ENCODE assay signal across 18 cellular contexts in the genomic region with DNA sequence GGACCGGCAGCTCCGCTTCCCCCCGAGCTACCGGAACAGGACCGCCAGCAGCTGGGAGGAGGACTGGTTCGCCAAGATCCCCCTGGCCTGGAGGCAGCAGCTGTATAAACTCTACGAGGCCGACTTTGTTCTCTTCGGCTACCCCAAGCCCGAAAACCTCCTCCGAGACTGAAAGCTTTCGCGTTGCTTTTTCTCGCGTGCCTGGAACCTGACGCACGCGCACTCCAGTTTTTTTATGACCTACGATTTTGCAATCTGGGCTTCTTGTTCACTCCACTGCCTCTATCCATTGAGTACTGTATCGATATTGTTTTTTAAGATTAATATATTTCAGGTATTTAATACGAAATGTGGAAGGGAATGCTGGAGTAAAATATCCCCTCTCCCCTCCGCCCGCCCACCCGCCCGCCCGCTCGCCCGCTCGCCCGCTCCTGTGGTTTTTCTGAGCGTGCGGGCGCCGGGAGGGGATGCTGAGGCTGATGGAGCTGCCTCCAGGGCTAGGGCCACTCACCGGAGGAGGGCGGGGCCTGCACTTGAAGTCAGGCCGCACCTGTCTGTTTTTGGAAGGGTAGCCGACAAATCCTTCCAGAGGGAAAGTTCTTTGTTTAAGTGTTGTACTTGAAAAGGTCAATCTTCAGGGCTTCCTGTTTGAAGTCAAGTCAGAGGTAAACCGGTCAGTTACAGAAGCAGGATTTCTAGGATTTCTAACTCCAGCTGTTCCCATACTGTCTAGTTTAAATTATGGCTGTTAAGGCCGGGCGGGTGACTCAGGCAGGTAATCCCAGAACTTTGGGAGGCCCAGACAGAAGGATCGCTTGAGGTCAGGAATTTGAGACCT. TPM values are rescaled to one million over a fixed set of nuclear protein-coding genes. Genes with fewer than 3 reads are reported as not detected.
DNase-seq lines count a peak whose midpoint lies in the region; ATAC-seq and TF ChIP-seq lines count a peak whose summit lies in the region.
"Had no signal": no experiment of that assay in that cellular context is flagged by ENCODE, and none has a peak within 500 bp of the region (broad histone marks: within the 10 kb centered on the region; RNA-seq: fewer than 3 reads in every experiment).

No MANE protein-coding gene starts in this region.

- DNase-seq in H7 = peak; percentile 39
- DNase-seq in NCI-H510A treated with DMSO at 0.1 percent for 48 hours (lab: John Stamatoyannopoulos, UW) = peak; percentile 96
- peak; percentile 86 for DNase-seq in lower lobe of right lung
- peak; percentile 89 to 92 for DNase-seq in trophoblast cell
- DNase-seq in activated CD4-positive, alpha-beta T cell treated with anti-CD3 and anti-CD28 coated beads, Interleukin-2, amount 10 ng/mL, durations not matched to agents 7 days and 5 days = no peak
- DNase-seq in spleen = no peak
- DNase-seq in D341Med (ENCODE audit: low spot score) = no peak
- DNase-seq: CD4-positive, alpha-beta memory T cell; DMS79 treated with DMSO at 0.1 percent for 48 hours; GF-D8; HCEC 1CT; IMR-90 had no signal

- H3K27ac Mint-ChIP-seq in activated CD4-positive, alpha-beta T cell treated with anti-CD3 and anti-CD28 coated beads, Interleukin-2, amount 10 ng/mL, durations not matched to agents 7 days and 5 days = no peak overlapping the region
- H3K27ac Mint-ChIP-seq: CD4-positive, alpha-beta memory T cell had no signal

- POLR2A ChIA-PET in activated CD4-positive, alpha-beta T cell treated with anti-CD3 and anti-CD28 coated beads, Interleukin-2, amount 10 ng/mL, durations not matched to agents 7 days and 5 days (lab: Charles Lee) = no interaction called here

- peaks cover 8% of the 10 kb centered on the region for H3K9me3 Mint-ChIP-seq in activated CD4-positive, alpha-beta T cell treated with anti-CD3 and anti-CD28 coated beads, Interleukin-2, amount 10 ng/mL, durations not matched to agents 7 days and 5 days

- no peak overlapping the region for H2AFZ ChIP-seq in trophoblast cell (ENCODE audit: insufficient read depth, low read length, poor library complexity)

- no peak for TF ChIP-seq CTCF in lower lobe of right lung (IDR thresholded peaks at IDR 0.05)
- no peak for TF ChIP-seq CTCF in spleen (IDR thresholded peaks at IDR 0.05 in 8 of 11, conservative IDR thresholded peaks at IDR 0.05 in 3 of 11)

- peak; percentile 80 to 87 for ATAC-seq in lower lobe of right lung
- no peak for ATAC-seq in HG03565 (IDR thresholded peaks at IDR 0.05; ENCODE audit: unreplicated experiment)
- ATAC-seq: A549, K562 had no signal

- H3K36me3 ChIP-seq in H7 (replicated peaks; ENCODE audit: control insufficient read depth, insufficient read depth, low read length) (peaks cover 3% of the 10 kb centered on the region), lower lobe of right lung (peaks cover 52% of the 10 kb centered on the region), trophoblast cell (ENCODE audit: control insufficient read depth in 1 of 2, insufficient read depth in 2 of 2, low read length in 2 of 2) (peaks cover 17 to 18% of the 10 kb centered on the region in 2 experiments), spleen (peaks cover 0 to 80% (median 43%) of the 10 kb centered on the region in 6 donors)

- no peak overlapping the region for H3K4me3 Mint-ChIP-seq in activated CD4-positive, alpha-beta T cell treated with anti-CD3 and anti-CD28 coated beads, Interleukin-2, amount 10 ng/mL, durations not matched to agents 7 days and 5 days
- H3K4me3 Mint-ChIP-seq: CD14-positive monocyte; CD4-positive, alpha-beta memory T cell had no signal

- H4K91ac ChIP-seq in trophoblast cell (ENCODE audit: low read depth, low read length) = peak overlapping the region; percentile 10

- intact Hi-C loops in lower lobe of right lung (cut with DNase I) (no loop called here), spleen (cut with DNase I; ENCODE audit: low total_unique reads) (no loop called here)

- 100% methylated on average over 1 of the region's 42 CpGs for whole genome bisulfite sequencing in trophoblast cell (ENCODE audit: extremely low coverage, insufficient coverage, insufficient read length)
- WGBS in spleen, 5 donors = 94 to 96% (median 94%) methylated on average over 38 to 42 of the region's 42 CpGs

- no peak overlapping the region for H3K27ac ChIP-seq in lower lobe of right lung
- no peak overlapping the region for H3K27ac ChIP-seq in trophoblast cell (ENCODE audit: low read depth, low read length)
- no peak overlapping the region for H3K27ac ChIP-seq in spleen
- H3K27ac ChIP-seq: A549, BLaER1 had no signal

- no peaks in the 10 kb centered on the region for H3K79me2 ChIP-seq in trophoblast cell (ENCODE audit: control insufficient read depth, insufficient read depth, low read length, poor library complexity)

- no peak overlapping the region for H2BK12ac ChIP-seq in trophoblast cell (ENCODE audit: low read length)

- H3K4me1 ChIP-seq in lower lobe of right lung (peaks cover 32% of the 10 kb centered on the region), trophoblast cell (ENCODE audit: control insufficient read depth in 1 of 2, insufficient read depth in 2 of 2, low read length in 2 of 2) (peaks cover 5 to 8% of the 10 kb centered on the region in 2 experiments), spleen (peaks cover 0 to 25% (median 8%) of the 10 kb centered on the region in 6 donors)
- H3K4me1 ChIP-seq: A549 had no signal

- H3K4me2 ChIP-seq in trophoblast cell (ENCODE audit: low read length) = no peak overlapping the region
- H3K4me2 ChIP-seq: A549, BLaER1 had no signal

- no peaks in the 10 kb centered on the region for H3K27me3 Mint-ChIP-seq in activated CD4-positive, alpha-beta T cell treated with anti-CD3 and anti-CD28 coated beads, Interleukin-2, amount 10 ng/mL, durations not matched to agents 7 days and 5 days
- H3K27me3 Mint-ChIP-seq: CD4-positive, alpha-beta memory T cell had no signal

- CTCF ChIA-PET in activated CD4-positive, alpha-beta T cell treated with anti-CD3 and anti-CD28 coated beads, Interleukin-2, amount 10 ng/mL, durations not matched to agents 7 days and 5 days (lab: Charles Lee) = interaction anchor here (1.2 to 1.5 kb wide), 3 partner anchors 14 to 35 kb away, joined by 3 read pairs; no protein-coding TSS in a partner anchor

- H3K14ac ChIP-seq in trophoblast cell (ENCODE audit: low read length) = no peak overlapping the region

- peaks cover 2% of the 10 kb centered on the region for H3K79me1 ChIP-seq in trophoblast cell (ENCODE audit: low read length)

- no peak for TF ChIP-seq POLR2A in spleen (IDR thresholded peaks at IDR 0.05)

- H3K27me3 ChIP-seq in H7 (ENCODE audit: control insufficient read depth, insufficient read depth, low read length) (no peaks in the 10 kb centered on the region), lower lobe of right lung (ENCODE audit: low read depth) (no peaks in the 10 kb centered on the region), trophoblast cell (ENCODE audit: insufficient read depth, low read length) (no peaks in the 10 kb centered on the region), spleen (replicated peaks in 1 of 7) (no peaks in the 10 kb centered on the region)
- H3K27me3 ChIP-seq: BLaER1 had no signal

- H3K36me3 Mint-ChIP-seq in activated CD4-positive, alpha-beta T cell treated with anti-CD3 and anti-CD28 coated beads, Interleukin-2, amount 10 ng/mL, durations not matched to agents 7 days and 5 days (ENCODE audit: low read depth) = peaks cover 55% of the 10 kb centered on the region

- H4K8ac ChIP-seq in trophoblast cell (ENCODE audit: low read depth, low read length) = no peak overlapping the region

- H3K4me1 Mint-ChIP-seq in activated CD4-positive, alpha-beta T cell treated with anti-CD3 and anti-CD28 coated beads, Interleukin-2, amount 10 ng/mL, durations not matched to agents 7 days and 5 days = peaks cover 12% of the 10 kb centered on the region

- H2BK120ac ChIP-seq in trophoblast cell (ENCODE audit: insufficient read depth, low read length, poor library complexity) = no peak overlapping the region

- no peak overlapping the region for H3K18ac ChIP-seq in trophoblast cell (ENCODE audit: low read length)

- no peak overlapping the region for H3K23ac ChIP-seq in trophoblast cell (ENCODE audit: low read length)

- H4K12ac ChIP-seq in trophoblast cell (ENCODE audit: low read depth, low read length) = no peak overlapping the region

- H2BK5ac ChIP-seq in trophoblast cell (ENCODE audit: low read depth, low read length, poor library complexity) = no peak overlapping the region

- H3K9me3 ChIP-seq in lower lobe of right lung (peaks cover 5% of the 10 kb centered on the region), trophoblast cell (ENCODE audit: insufficient read depth, low read depth, low read length) (peaks cover 8% of the 10 kb centered on the region), spleen (peaks cover 0 to 20% (median 12%) of the 10 kb centered on the region in 8 donors)

- H3K4me3 ChIP-seq in H7 (ENCODE audit: insufficient read depth, low read depth, low read length) = no peak overlapping the region
- no peak overlapping the region for H3K4me3 ChIP-seq in lower lobe of right lung
- peak overlapping the region; percentile 12 for H3K4me3 ChIP-seq in trophoblast cell (ENCODE audit: low read depth, low read length)
- H3K4me3 ChIP-seq in spleen = no peak overlapping the region
- H3K4me3 ChIP-seq: A549, BLaER1, K562 had no signal

- no peak overlapping the region for H3K4ac ChIP-seq in trophoblast cell (ENCODE audit: low read depth, low read length)

- no peak overlapping the region for H2AK5ac ChIP-seq in trophoblast cell (ENCODE audit: low read length)

- no peak overlapping the region for H3K9ac ChIP-seq in trophoblast cell (ENCODE audit: low read length)
- H3K9ac ChIP-seq: BLaER1 had no signal

RNA-seq across cellular contexts. Expression of a gene that starts 30.5 kb away (rescaled TPM):
- 10.3 and 11.4 TPM in 2 replicates for total RNA-seq in H7 (2014; rRNA removed; shearing (Covaris generic))
- 29.2 TPM for total RNA-seq in lower lobe of right lung
- 18.9 and 19.3 TPM in 2 replicates for polyA plus RNA-seq in trophoblast cell (2013)
- 10 to 100 TPM; 40.7 to 44.8 TPM for total RNA-seq in activated CD4-positive, alpha-beta T cell treated with anti-CD3 and anti-CD28 coated beads, Interleukin-2, amount 10 ng/mL, durations not matched to agents 7 days and 5 days
- total RNA-seq in spleen = 10 to 100 TPM; 28.2 to 51.4 (median 33.2) TPM
- polyA plus RNA-seq in spleen = 10 to 100 TPM in 2 of 3 donors, 1 to 10 TPM in 1; 7.7 to 14.4 (median 11.7) TPM

RNA-seq across cellular contexts. Expression of a gene that starts 42.3 kb away (rescaled TPM):
- not detected in 2 replicates for total RNA-seq in H7 (2014; rRNA removed; shearing (Covaris generic))
- not detected for total RNA-seq in lower lobe of right lung
- polyA plus RNA-seq in trophoblast cell (2013) = not detected in 2 replicates
- not detected for total RNA-seq in activated CD4-positive, alpha-beta T cell treated with anti-CD3 and anti-CD28 coated beads, Interleukin-2, amount 10 ng/mL, durations not matched to agents 7 days and 5 days
- total RNA-seq in spleen = not detected
- not detected for polyA plus RNA-seq in spleen
- total RNA-seq: CD4-positive, alpha-beta memory T cell; H4; IMR-90; K562 had no signal
- polyA plus RNA-seq: A549; CD14-positive monocyte; CD4-positive, alpha-beta memory T cell; IMR-90; K562 had no signal

Comparison
In these comparisons a context has a peak if more than half of its experiments do, and no peak if none do; other contexts are left out.
1. DNase-seq: peak in H7 (single experiment), NCI-H510A treated with DMSO at 0.1 percent for 48 hours (single experiment), lower lobe of right lung (single experiment) and trophoblast cell (2 of 2); none in activated CD4-positive, alpha-beta T cell treated with anti-CD3 and anti-CD28 coated beads, Interleukin-2, amount 10 ng/mL, durations not matched to agents 7 days and 5 days (single experiment), spleen (single experiment) and D341Med (single experiment).